ENCODE assay signal across 16 cellular contexts in the genomic region with DNA sequence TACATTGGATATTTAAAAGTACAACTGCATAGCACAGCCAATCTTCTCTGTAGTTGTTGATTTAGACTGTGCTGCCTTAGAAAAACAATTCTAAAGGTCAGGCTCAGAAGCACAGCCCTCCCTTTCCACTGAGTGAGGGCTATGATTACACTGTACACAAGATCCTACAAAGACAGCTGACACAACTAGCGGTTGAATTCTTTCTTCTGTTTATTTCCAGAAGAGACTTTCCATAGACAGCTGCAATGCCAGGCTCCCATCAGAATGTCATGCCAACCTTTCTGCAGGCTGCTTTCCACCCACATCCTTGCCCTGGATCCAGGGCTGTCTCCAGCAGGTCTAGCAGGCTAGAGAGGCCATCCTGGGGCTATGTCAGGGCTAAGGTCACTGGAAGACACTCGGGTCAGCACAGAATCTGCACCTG. TPM values are rescaled to one million over a fixed set of nuclear protein-coding genes. Genes with fewer than 3 reads are reported as not detected.
DNase-seq lines count a peak whose midpoint lies in the region; ATAC-seq and TF ChIP-seq lines count a peak whose summit lies in the region.
"Had no signal": no experiment of that assay in that cellular context is flagged by ENCODE, and none has a peak within 500 bp of the region (broad histone marks: within the 10 kb centered on the region; RNA-seq: fewer than 3 reads in every experiment).

No MANE protein-coding gene starts in this region.

- peaks cover 0 to 5% (median 0%) of the 10 kb centered on the region in 5 donors for H3K36me3 ChIP-seq in subcutaneous abdominal adipose tissue (ENCODE audit: control insufficient read depth in 5 of 5, insufficient read depth in 5 of 5, low read length in 5 of 5)

- H3K9ac ChIP-seq in subcutaneous abdominal adipose tissue (ENCODE audit: low read length in 5 of 5): no peak overlapping the region

- no peaks in the 10 kb centered on the region for H3K27me3 ChIP-seq in subcutaneous abdominal adipose tissue (ENCODE audit: control insufficient read depth in 5 of 5, insufficient read depth in 4 of 5, low read length in 5 of 5)

- peak; percentile 50 for DNase-seq in NCI-H2196 treated with DMSO at 0.1 percent for 48 hours (lab: John Stamatoyannopoulos, UW; ENCODE audit: unreplicated experiment)
- peak; percentile 11 for DNase-seq in mucosa of gallbladder (ENCODE audit: low spot score)
- DNase-seq in stimulated activated naive CD8-positive, alpha-beta T cell treated with anti-CD3 and anti-CD28 coated beads, Interleukin-15, amount 100 ng/mL, for 72 hours: no peak
- no peak for DNase-seq in RWPE1 (ENCODE audit: low spot score)
- DNase-seq in NCI-H1105 treated with DMSO at 0.1 percent for 48 hours (lab: John Stamatoyannopoulos, UW): no peak
- DNase-seq in activated CD4-positive, alpha-beta T cell treated with anti-CD3 and anti-CD28 coated beads, Interleukin-2, amount 50 U/mL, for 48 hours: no peak
- DNase-seq: activated CD4-positive, alpha-beta T cell treated with anti-CD3 and anti-CD28 coated beads, Interleukin-2, amount 50 U/mL, for 4 hours; activated gamma-delta T cell treated with Interleukin-2 at 50 U/mL for 16 hours; CD4-positive, alpha-beta memory T cell; KG1; kidney; NCI-H2107; stimulated activated naive CD4-positive, alpha-beta T cell; T-helper 9 cell had no signal

- POLR2A ChIA-PET in RWPE1 (lab: Yijun Ruan, JAX; ENCODE audit: low non-redundant PET): no interaction called here

- no peak overlapping the region for H3K4me3 Mint-ChIP-seq in stimulated activated naive CD8-positive, alpha-beta T cell treated with anti-CD3 and anti-CD28 coated beads, Interleukin-15, amount 100 ng/mL, for 72 hours
- H3K4me3 Mint-ChIP-seq: CD4-positive, alpha-beta memory T cell had no signal

- H3K9me3 Mint-ChIP-seq in stimulated activated naive CD8-positive, alpha-beta T cell treated with anti-CD3 and anti-CD28 coated beads, Interleukin-15, amount 100 ng/mL, for 72 hours: peaks cover 3 to 6% of the 10 kb centered on the region in 2 donors

- TF ChIP-seq CTCF in RWPE1 (conservative IDR thresholded peaks at IDR 0.05; ENCODE audit: low read depth): no peak

- ATAC-seq in stimulated activated naive CD8-positive, alpha-beta T cell treated with anti-CD3 and anti-CD28 coated beads, Interleukin-15, amount 100 ng/mL, for 72 hours: no peak

- H3K9me3 ChIP-seq in subcutaneous abdominal adipose tissue (ENCODE audit: control insufficient read depth in 5 of 5, low read length in 5 of 5): peaks cover 0 to 2% (median 0%) of the 10 kb centered on the region in 5 donors

- CTCF ChIA-PET in RWPE1 (lab: Yijun Ruan, JAX): no interaction called here

- no peak overlapping the region for H3K4me3 ChIP-seq in subcutaneous abdominal adipose tissue (ENCODE audit: low read depth in 1 of 5, low read length in 5 of 5)

- H3K4me1 ChIP-seq in subcutaneous abdominal adipose tissue (ENCODE audit: control insufficient read depth in 5 of 5, insufficient read depth in 5 of 5, low read length in 5 of 5): peaks cover 6 to 17% (median 9%) of the 10 kb centered on the region in 5 donors

- no peaks in the 10 kb centered on the region for H3K4me1 Mint-ChIP-seq in stimulated activated naive CD8-positive, alpha-beta T cell treated with anti-CD3 and anti-CD28 coated beads, Interleukin-15, amount 100 ng/mL, for 72 hours
- H3K4me1 Mint-ChIP-seq: CD4-positive, alpha-beta memory T cell had no signal

- no peak overlapping the region for H3K27ac Mint-ChIP-seq in stimulated activated naive CD8-positive, alpha-beta T cell treated with anti-CD3 and anti-CD28 coated beads, Interleukin-15, amount 100 ng/mL, for 72 hours
- H3K27ac Mint-ChIP-seq: CD4-positive, alpha-beta memory T cell had no signal

- H3K27ac ChIP-seq in cingulate gyrus (ENCODE audit: low read depth, low read length): peak overlapping the region; percentile 89
- H3K27ac ChIP-seq in subcutaneous abdominal adipose tissue (ENCODE audit: low read depth, low read length): peak overlapping the region; percentile 33
- no peak overlapping the region for H3K27ac ChIP-seq in RWPE1

- no peaks in the 10 kb centered on the region for H3K27me3 Mint-ChIP-seq in stimulated activated naive CD8-positive, alpha-beta T cell treated with anti-CD3 and anti-CD28 coated beads, Interleukin-15, amount 100 ng/mL, for 72 hours
- H3K27me3 Mint-ChIP-seq: CD4-positive, alpha-beta memory T cell had no signal

RNA-seq across cellular contexts. Expression of a gene that starts 39.3 kb away (rescaled TPM):
- 11.4 TPM for total RNA-seq in mucosa of gallbladder
- total RNA-seq: CD4-positive, alpha-beta memory T cell had no signal

Comparison
In these comparisons a context has a peak if more than half of its experiments do, and no peak if none do; other contexts are left out.
1. DNase-seq: peak in NCI-H2196 treated with DMSO at 0.1 percent for 48 hours (single experiment) and mucosa of gallbladder (single experiment); none in stimulated activated naive CD8-positive, alpha-beta T cell treated with anti-CD3 and anti-CD28 coated beads, Interleukin-15, amount 100 ng/mL, for 72 hours (0 of 2), RWPE1 (single experiment), NCI-H1105 treated with DMSO at 0.1 percent for 48 hours (single experiment) and activated CD4-positive, alpha-beta T cell treated with anti-CD3 and anti-CD28 coated beads, Interleukin-2, amount 50 U/mL, for 48 hours (0 of 2).